In the genomic region with DNA sequence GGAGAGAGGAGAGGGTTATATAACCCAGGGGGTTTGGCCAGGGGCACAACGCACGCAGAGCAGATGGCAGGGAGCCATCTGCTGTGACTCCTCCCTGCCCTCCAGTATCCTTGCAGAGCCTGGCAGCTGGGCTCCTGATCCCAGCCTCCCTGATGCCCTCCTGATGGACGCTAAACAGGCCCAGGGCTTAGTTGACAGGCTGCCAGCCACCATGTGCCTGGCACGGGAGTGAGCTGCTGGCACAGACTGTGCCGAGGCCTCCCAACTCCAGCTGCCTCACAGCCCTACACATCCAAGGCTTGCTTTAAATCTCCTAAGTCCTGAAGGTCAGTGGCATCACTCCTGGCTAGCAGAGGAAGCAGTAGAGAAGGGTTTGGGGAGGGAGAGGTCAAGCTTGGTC, we compare ENCODE assay signal across 8 cellular contexts. TPM values are rescaled to one million over a fixed set of nuclear protein-coding genes. Genes with fewer than 3 reads are reported as not detected.
A peak's percentile ranks its signal among the peaks of the same experiment; 100 is the strongest.
DNase-seq lines count a peak whose midpoint lies in the region; ATAC-seq, FAIRE-seq and TF ChIP-seq lines count a peak whose summit lies in the region.

No MANE protein-coding gene starts in this region.

- POLR2A ChIA-PET in CD8-positive, alpha-beta T cell (lab: Charles Lee): interaction anchor here (1.4 kb wide), 1 partner anchor 256 kb away, joined by 4 read pairs; a partner anchor contains a TSS

- DNase-seq in CD8-positive, alpha-beta T cell: no peak
- DNase-seq in NCI-H446 (lab: John Stamatoyannopoulos, UW) (peak; percentile 65 to 89), naive B cell (no peak), SKM-1 (lab: John Stamatoyannopoulos, UW; ENCODE audit: unreplicated experiment) (no peak), HTR-8/SVneo (ENCODE audit: insufficient read length, low spot score) (no peak), A172 (ENCODE audit: low spot score) (no peak)
- DNase-seq in stimulated activated CD4-positive, alpha-beta T cell treated with anti-CD3 and anti-CD28 coated beads, Interleukin-2, amount 100 ng/mL, for 24 hours: no peak

- H3K27me3 Mint-ChIP-seq in CD8-positive, alpha-beta T cell (ENCODE audit: low read depth): no peaks in the 10 kb centered on the region
- H3K27me3 Mint-ChIP-seq in naive B cell: peaks cover 0 to 7% (median 0%) of the 10 kb centered on the region in 3 donors

- no peak overlapping the region for H3K27ac ChIP-seq in CD8-positive, alpha-beta T cell (ENCODE audit: low read depth, low read length)
- H3K27ac ChIP-seq in duodenal mucosa (ENCODE audit: low read depth, low read length): peak overlapping the region; percentile 98

- peaks cover 24% of the 10 kb centered on the region for H3K36me3 ChIP-seq in CD8-positive, alpha-beta T cell (ENCODE audit: insufficient read depth, low read length)
- peaks cover 19 to 37% of the 10 kb centered on the region in 2 donors for H3K36me3 ChIP-seq in duodenal mucosa (ENCODE audit: control insufficient read depth in 1 of 2, insufficient read depth in 2 of 2, low read length in 2 of 2)

- peaks cover 33% of the 10 kb centered on the region for H3K4me1 Mint-ChIP-seq in CD8-positive, alpha-beta T cell (ENCODE audit: low read depth)
- peaks cover 22 to 29% (median 27%) of the 10 kb centered on the region in 3 donors for H3K4me1 Mint-ChIP-seq in naive B cell

- H3K27ac Mint-ChIP-seq in CD8-positive, alpha-beta T cell: peak overlapping the region; percentile 98
- peak overlapping the region in 4 of 6 donors; percentile 29 to 100 (median 82) for H3K27ac Mint-ChIP-seq in naive B cell

- TF ChIP-seq CTCF in CD8-positive, alpha-beta T cell (IDR thresholded peaks at IDR 0.05): no peak

- H3K4me3 Mint-ChIP-seq in CD8-positive, alpha-beta T cell: peak overlapping the region; percentile 99
- H3K4me3 Mint-ChIP-seq in naive B cell: peak overlapping the region; percentile 88 to 99 (median 98)

- no peaks in the 10 kb centered on the region for H3K9me3 ChIP-seq in CD8-positive, alpha-beta T cell (ENCODE audit: low read length)
- no peaks in the 10 kb centered on the region for H3K9me3 ChIP-seq in duodenal mucosa (ENCODE audit: control insufficient read depth in 1 of 2, low read length in 2 of 2)

- no peak for FAIRE-seq in HTR-8/SVneo (lab: Jason Lieb, UNC)

- no peaks in the 10 kb centered on the region for H3K27me3 ChIP-seq in CD8-positive, alpha-beta T cell (ENCODE audit: insufficient read depth, low read length)
- no peaks in the 10 kb centered on the region for H3K27me3 ChIP-seq in duodenal mucosa (ENCODE audit: control insufficient read depth in 1 of 2, insufficient read depth in 2 of 2, low read length in 2 of 2)

- peaks cover 20% of the 10 kb centered on the region for H3K4me1 ChIP-seq in CD8-positive, alpha-beta T cell (ENCODE audit: insufficient read depth, low read length)
- H3K4me1 ChIP-seq in duodenal mucosa (ENCODE audit: control insufficient read depth in 1 of 2, insufficient read depth in 2 of 2, low read length in 2 of 2): peaks cover 10 to 14% of the 10 kb centered on the region in 2 donors

- H3K4me3 ChIP-seq in CD8-positive, alpha-beta T cell (ENCODE audit: low read depth, low read length): no peak overlapping the region
- H3K4me3 ChIP-seq in duodenal mucosa (ENCODE audit: low read depth in 1 of 2, low read length in 2 of 2): peak overlapping the region; percentile 76 to 91

- H3K36me3 Mint-ChIP-seq in CD8-positive, alpha-beta T cell: peaks cover 44% of the 10 kb centered on the region
- peaks cover 1 to 20% of the 10 kb centered on the region in 2 donors for H3K36me3 Mint-ChIP-seq in naive B cell

- intact Hi-C loops in CD8-positive, alpha-beta T cell (cut with DNase I, micrococcal nuclease): loop anchor here (2.0 to 10.0 kb wide), 6 partner anchors 31 to 1951 kb away; a partner anchor contains a TSS

- CTCF ChIA-PET in CD8-positive, alpha-beta T cell (lab: Charles Lee): interaction anchor here (0.6 to 2.6 kb wide), 4 partner anchors 12 to 1116 kb away, joined by 4 to 6 read pairs (median 4); no protein-coding TSS in a partner anchor

- ATAC-seq in CD8-positive, alpha-beta T cell: no peak
- ATAC-seq in naive B cell (ENCODE audit: low read depth in 2 of 2): no peak

- H3K9me3 Mint-ChIP-seq in CD8-positive, alpha-beta T cell: no peaks in the 10 kb centered on the region
- peaks cover 0 to 2% (median 0%) of the 10 kb centered on the region in 7 donors for H3K9me3 Mint-ChIP-seq in naive B cell

- peak overlapping the region; percentile 87 to 94 for H3K9ac ChIP-seq in duodenal mucosa (ENCODE audit: low read depth in 1 of 2, low read length in 2 of 2)

RNA-seq across cellular contexts. Expression of a gene that starts 16.7 kb away (rescaled TPM):
- not detected for total RNA-seq in CD8-positive, alpha-beta T cell
- polyA plus RNA-seq in naive B cell (ENCODE audit: low read depth in 6 of 6): under 1 TPM in 3 of 6 donors, not detected in 3; 0.09 to 0.16 (median 0.15) TPM
- total RNA-seq in A172 (2014; rRNA removed; shearing (Covaris generic)): 61.6 and 65.7 TPM in 2 replicates

RNA-seq across cellular contexts. Expression of a gene that starts 41.9 kb away (rescaled TPM):
- total RNA-seq in CD8-positive, alpha-beta T cell: not detected
- polyA plus RNA-seq in naive B cell (ENCODE audit: low read depth in 6 of 6): not detected
- not detected in 2 replicates for total RNA-seq in A172 (2014; rRNA removed; shearing (Covaris generic))

Comparison
In these comparisons a context has a peak if more than half of its experiments do, and no peak if none do; other contexts are left out.
1. DNase-seq: peak in NCI-H446 (2 of 2); none in CD8-positive, alpha-beta T cell (0 of 7), naive B cell (single experiment), SKM-1 (single experiment), stimulated activated CD4-positive, alpha-beta T cell treated with anti-CD3 and anti-CD28 coated beads, Interleukin-2, amount 100 ng/mL, for 24 hours (0 of 2), HTR-8/SVneo (single experiment) and A172 (single experiment).
2. RNA of a gene that starts 16.7 kb away (total RNA-seq): 61.6 to 65.7 TPM in A172; not detected in CD8-positive, alpha-beta T cell; every median in the first group is over 10 times any median in the second.